ENCODE assay signal across 16 cellular contexts in the genomic region with DNA sequence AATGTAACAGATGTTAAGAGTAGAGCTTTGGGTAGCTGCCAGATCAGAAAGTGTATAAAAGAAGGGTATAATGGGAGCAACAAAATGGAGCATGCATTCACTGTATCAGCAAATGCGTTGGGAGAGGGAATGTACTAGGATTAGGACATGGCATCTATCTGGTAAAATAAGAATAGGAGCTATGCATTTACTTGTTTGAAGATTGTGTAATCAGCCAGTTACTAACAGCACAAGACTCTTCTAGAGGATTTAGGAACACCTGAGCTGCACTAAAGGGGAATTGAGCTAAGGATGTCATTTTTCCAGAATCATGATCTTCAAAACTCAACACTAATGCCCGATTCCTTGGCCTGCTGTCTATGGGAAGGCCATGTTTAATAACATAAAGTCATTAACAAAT.
"Had no signal": no experiment of that assay in that cellular context is flagged by ENCODE, and none has a peak within 500 bp of the region (broad histone marks: within the 10 kb centered on the region; RNA-seq: fewer than 3 reads in every experiment).

No MANE protein-coding gene starts in this region.

- H3K27ac ChIP-seq: dorsolateral prefrontal cortex, esophagus muscularis mucosa, gastroesophageal sphincter, neutrophil, sigmoid colon, skin epidermis had no signal

- DNase-seq: cortex of kidney; dorsolateral prefrontal cortex; effector CD8-positive, alpha-beta T cell; glutamatergic neuron; islet precursor cell; mammary epithelial cell; naive thymus-derived CD8-positive, alpha-beta T cell; posterior cingulate gyrus; sigmoid colon; stimulated activated naive CD4-positive, alpha-beta T cell treated with Interleukin-2 at 50 U/mL for 16 hours; trophoblast cell had no signal

- H3K9me3 ChIP-seq: esophagus muscularis mucosa, gastroesophageal sphincter, neutrophil, sigmoid colon had no signal

- H3K36me3 ChIP-seq: esophagus muscularis mucosa, gastroesophageal sphincter, neutrophil, sigmoid colon had no signal

- H3K27me3 ChIP-seq: dorsolateral prefrontal cortex, esophagus muscularis mucosa, gastroesophageal sphincter, sigmoid colon had no signal

- H3K4me3 ChIP-seq: dorsolateral prefrontal cortex, esophagus muscularis mucosa, gastroesophageal sphincter, sigmoid colon, skin epidermis had no signal

- ATAC-seq: gastroesophageal sphincter; left lobe of liver; naive thymus-derived CD8-positive, alpha-beta T cell had no signal
